ENCODE assay signal across 10 cellular contexts in genomic region chr6:129893513-129894098, GRCh38. TPM values are rescaled to one million over a fixed set of nuclear protein-coding genes. Genes with fewer than 3 reads are reported as not detected.
DNase-seq lines count a peak whose midpoint lies in the region; ATAC-seq and TF ChIP-seq lines count a peak whose summit lies in the region.
"Had no signal": no experiment of that assay in that cellular context is flagged by ENCODE, and none has a peak within 500 bp of the region (broad histone marks: within the 10 kb centered on the region; RNA-seq: fewer than 3 reads in every experiment).

No MANE protein-coding gene starts in this region.

- H3K9me3 Mint-ChIP-seq in endothelial cell (ENCODE audit: unreplicated experiment) (no peaks in the 10 kb centered on the region), progenitor cell of endocrine pancreas (ENCODE audit: low read depth) (no peaks in the 10 kb centered on the region)

- H3K4me1 Mint-ChIP-seq in endothelial cell (ENCODE audit: unreplicated experiment): no peaks in the 10 kb centered on the region
- no peaks in the 10 kb centered on the region for H3K4me1 Mint-ChIP-seq in progenitor cell of endocrine pancreas (ENCODE audit: low read depth)

- H3K4me3 Mint-ChIP-seq in endothelial cell (ENCODE audit: unreplicated experiment) (no peak overlapping the region), progenitor cell of endocrine pancreas (ENCODE audit: low read depth) (no peak overlapping the region)
- H3K4me3 Mint-ChIP-seq: activated naive CD8-positive, alpha-beta T cell had no signal

- no peak for ATAC-seq in HG03196 (IDR thresholded peaks at IDR 0.05; ENCODE audit: unreplicated experiment)
- ATAC-seq: Right ventricle myocardium inferior had no signal

- H3K27me3 Mint-ChIP-seq in endothelial cell (ENCODE audit: unreplicated experiment): no peaks in the 10 kb centered on the region
- H3K27me3 Mint-ChIP-seq in progenitor cell of endocrine pancreas: peaks cover 2% of the 10 kb centered on the region

- no peak overlapping the region for H3K27ac Mint-ChIP-seq in endothelial cell (ENCODE audit: unreplicated experiment)
- no peak overlapping the region for H3K27ac Mint-ChIP-seq in progenitor cell of endocrine pancreas
- H3K27ac Mint-ChIP-seq: activated naive CD8-positive, alpha-beta T cell had no signal

- DNase-seq in DMS53 (lab: John Stamatoyannopoulos, UW): peak; percentile 32
- no peak for DNase-seq in DMS53 treated with DMSO at 0.1 percent for 48 hours (lab: John Stamatoyannopoulos, UW; ENCODE audit: unreplicated experiment)
- DNase-seq in MV-4-11 (lab: John Stamatoyannopoulos, UW): peak; percentile 17
- no peak for DNase-seq in endothelial cell (ENCODE audit: low spot score)
- DNase-seq in progenitor cell of endocrine pancreas (ENCODE audit: low spot score, unreplicated experiment): no peak
- DNase-seq in HuH-7.5 (ENCODE audit: low spot score): no peak
- no peak for DNase-seq in NCI-H446 treated with DMSO at 0.1 percent for 48 hours (lab: John Stamatoyannopoulos, UW)

- no peaks in the 10 kb centered on the region for H3K36me3 Mint-ChIP-seq in endothelial cell (ENCODE audit: low read depth, unreplicated experiment)
- H3K36me3 Mint-ChIP-seq in progenitor cell of endocrine pancreas (ENCODE audit: insufficient read depth): no peaks in the 10 kb centered on the region
- H3K36me3 Mint-ChIP-seq: activated naive CD8-positive, alpha-beta T cell had no signal

- TF ChIP-seq CTCF in endothelial cell (IDR thresholded peaks at IDR 0.05; ENCODE audit: unreplicated experiment): peak; percentile 60
- TF ChIP-seq CTCF in progenitor cell of endocrine pancreas (IDR thresholded peaks at IDR 0.05; ENCODE audit: unreplicated experiment): peak; percentile 30

RNA-seq across cellular contexts. Expression of gene TMEM244, which starts 32.5 kb away (rescaled TPM):
- total RNA-seq in endothelial cell (ENCODE audit: unreplicated experiment) (not detected), progenitor cell of endocrine pancreas (not detected in 2 replicates)
- total RNA-seq: Right ventricle myocardium inferior had no signal

Comparison
In these comparisons a context has a peak if more than half of its experiments do, and no peak if none do; other contexts are left out.
1. DNase-seq: peak in DMS53 (single experiment) and MV-4-11 (single experiment); none in DMS53 treated with DMSO at 0.1 percent for 48 hours (single experiment), endothelial cell (single experiment), progenitor cell of endocrine pancreas (single experiment), HuH-7.5 (single experiment) and NCI-H446 treated with DMSO at 0.1 percent for 48 hours (single experiment).